Comparison of ENCODE assay signal across 23 cellular contexts in genomic region chr3:72595927-72596610, GRCh38.
DNase-seq lines count a peak whose midpoint lies in the region; ATAC-seq, FAIRE-seq and TF ChIP-seq lines count a peak whose summit lies in the region.
"Had no signal": no experiment of that assay in that cellular context is flagged by ENCODE, and none has a peak within 500 bp of the region (broad histone marks: within the 10 kb centered on the region; RNA-seq: fewer than 3 reads in every experiment).

No MANE protein-coding gene starts in this region.

- 88% methylated on average over 7 of the region's 7 CpGs; no CpG with 5 or more reads in 1 of the 2 experiments for WGBS in H1 (ENCODE audit: extremely low coverage in 1 of 2, insufficient coverage in 1 of 2, insufficient read length in 1 of 2, insufficient replicate concordance in 2 of 2, low coverage in 1 of 2, low lambda C conversion rate in 2 of 2, missing lambda C conversion rate in 1 of 2), 2 experiments

- no peak overlapping the region for H3K4ac ChIP-seq in H1 (replicated peaks; ENCODE audit: insufficient read length, low read depth, low read length)

- H3K9me3 ChIP-seq in H1 (ENCODE audit: insufficient read depth in 2 of 2, low read depth in 1 of 2, low read length in 1 of 2): no peaks in the 10 kb centered on the region

- peaks cover 0 to 1% of the 10 kb centered on the region in 2 experiments for H4K20me1 ChIP-seq in H1 (replicated peaks in 1 of 2; ENCODE audit: control insufficient read depth in 1 of 2, insufficient read depth in 2 of 2, low read length in 2 of 2)

- H3K23me2 ChIP-seq in H1 (ENCODE audit: low read depth, low read length): no peaks in the 10 kb centered on the region; the same call in 1 of the 2 replicates

- peak overlapping the region; percentile 19; the same call in 1 of the 2 replicates for H3K18ac ChIP-seq in H1 (ENCODE audit: extremely low read depth, low read length)

- no peak overlapping the region for H2AK5ac ChIP-seq in H1 (ENCODE audit: low read depth, low read length)

- no peak overlapping the region for H3K4me3 Mint-ChIP-seq in activated CD4-positive, alpha-beta T cell treated with anti-CD3 and anti-CD28 coated beads, Interleukin-2, amount 10 ng/mL, durations not matched to agents 24 days and 14 days
- no peak overlapping the region for H3K4me3 Mint-ChIP-seq in activated CD4-positive, alpha-beta T cell treated with anti-CD3 and anti-CD28 coated beads for 36 hours
- H3K4me3 Mint-ChIP-seq in type B pancreatic cell: no peak overlapping the region
- H3K4me3 Mint-ChIP-seq: CD4-positive, alpha-beta memory T cell had no signal

- H3K36me3 Mint-ChIP-seq in activated CD4-positive, alpha-beta T cell treated with anti-CD3 and anti-CD28 coated beads, Interleukin-2, amount 10 ng/mL, durations not matched to agents 24 days and 14 days (ENCODE audit: low read depth): no peaks in the 10 kb centered on the region
- no peaks in the 10 kb centered on the region for H3K36me3 Mint-ChIP-seq in activated CD4-positive, alpha-beta T cell treated with anti-CD3 and anti-CD28 coated beads for 36 hours (ENCODE audit: low read depth)
- no peaks in the 10 kb centered on the region for H3K36me3 Mint-ChIP-seq in type B pancreatic cell
- H3K36me3 Mint-ChIP-seq: CD4-positive, alpha-beta memory T cell had no signal

- H3K79me1 ChIP-seq in H1 (ENCODE audit: low read depth, low read length): no peaks in the 10 kb centered on the region

- POLR2A ChIA-PET in activated CD4-positive, alpha-beta T cell treated with anti-CD3 and anti-CD28 coated beads for 36 hours (lab: Charles Lee): no interaction called here
- POLR2A ChIA-PET in H1 (lab: Charles Lee; ENCODE audit: partially characterized antibody) (no interaction called here), GM10248 (lab: Yijun Ruan, JAX) (no interaction called here)

- no peak for TF ChIP-seq POLR2A in H1 (IDR thresholded peaks at IDR 0.05; ENCODE audit: control extremely low read depth in 1 of 2, low read depth in 2 of 2, low read length in 2 of 2)

- H3K27ac Mint-ChIP-seq in activated CD4-positive, alpha-beta T cell treated with anti-CD3 and anti-CD28 coated beads, Interleukin-2, amount 10 ng/mL, durations not matched to agents 24 days and 14 days: peak overlapping the region; percentile 14
- no peak overlapping the region for H3K27ac Mint-ChIP-seq in activated CD4-positive, alpha-beta T cell treated with anti-CD3 and anti-CD28 coated beads for 36 hours
- H3K27ac Mint-ChIP-seq in type B pancreatic cell: peak overlapping the region; percentile 3
- H3K27ac Mint-ChIP-seq: CD4-positive, alpha-beta memory T cell had no signal

- FAIRE-seq in H1 (lab: Jason Lieb, UNC): no peak
- FAIRE-seq: D721Med, GM12892, RCC 7860 had no signal

- H2BK20ac ChIP-seq in H1 (ENCODE audit: low read length): peak overlapping the region; percentile 32; the same call in 1 of the 2 replicates

- CTCF ChIA-PET in activated CD4-positive, alpha-beta T cell treated with anti-CD3 and anti-CD28 coated beads for 36 hours (lab: Charles Lee): no interaction called here
- CTCF ChIA-PET in H1 (lab: Charles Lee; ENCODE audit: partially characterized antibody): interaction anchor here (0.6 to 2.7 kb wide), 4 partner anchors 8 to 485 kb away, joined by 3 to 18 read pairs (median 4); no protein-coding TSS in a partner anchor
- CTCF ChIA-PET in GM10248 (lab: Yijun Ruan, JAX): interaction anchor here (1.6 to 2.0 kb wide), 3 partner anchors 9 to 36 kb away, joined by 3 to 6 read pairs (median 4); no protein-coding TSS in a partner anchor

- no peak for TF ChIP-seq EP300 in H1 (IDR thresholded peaks at IDR 0.05; ENCODE audit: borderline replicate concordance in 1 of 2, low read depth in 2 of 2, low read length in 2 of 2)

- no peak overlapping the region for H3K56ac ChIP-seq in H1 (replicated peaks; ENCODE audit: insufficient read length, low read depth, low read length)

- H4K5ac ChIP-seq in H1 (ENCODE audit: insufficient read length, low read depth, low read length): no peak overlapping the region

- TF ChIP-seq CTCF in H1 (IDR thresholded peaks at IDR 0.05; ENCODE audit: control extremely low read depth in 1 of 3, insufficient read depth in 1 of 3, low read depth in 1 of 3, low read length in 3 of 3): no peak
- no peak for TF ChIP-seq CTCF in type B pancreatic cell (conservative IDR thresholded peaks at IDR 0.05)
- TF ChIP-seq CTCF in GM10248 (IDR thresholded peaks at IDR 0.05; ENCODE audit: control extremely low read depth, extremely low read depth, low read depth, missing control alignments): no peak

- H2BK120ac ChIP-seq in H1 (replicated peaks; ENCODE audit: low read depth, low read length): no peak overlapping the region

- no peak overlapping the region for H3K4me3 ChIP-seq in H1 (ENCODE audit: extremely low read depth in 1 of 4, insufficient read depth in 2 of 4, low read depth in 3 of 4, low read length in 4 of 4)
- H3K4me3 ChIP-seq: K562 had no signal

- H2BK15ac ChIP-seq in H1 (ENCODE audit: low read length): peak overlapping the region; percentile 72; the same call in 1 of the 2 replicates

- no peak for TF ChIP-seq RAD21 in H1 (IDR thresholded peaks at IDR 0.05 in 1 of 2, conservative IDR thresholded peaks at IDR 0.05 in 1 of 2; ENCODE audit: low read depth in 2 of 2, low read length in 2 of 2)

- H3K23ac ChIP-seq in H1 (ENCODE audit: insufficient read length): no peak overlapping the region

- H3K27me3 Mint-ChIP-seq in activated CD4-positive, alpha-beta T cell treated with anti-CD3 and anti-CD28 coated beads, Interleukin-2, amount 10 ng/mL, durations not matched to agents 24 days and 14 days: no peaks in the 10 kb centered on the region
- no peaks in the 10 kb centered on the region for H3K27me3 Mint-ChIP-seq in activated CD4-positive, alpha-beta T cell treated with anti-CD3 and anti-CD28 coated beads for 36 hours
- peaks cover 13% of the 10 kb centered on the region for H3K27me3 Mint-ChIP-seq in type B pancreatic cell
- H3K27me3 Mint-ChIP-seq: CD4-positive, alpha-beta memory T cell had no signal

- no peak overlapping the region; the same call in 1 of the 2 replicates for H2BK12ac ChIP-seq in H1 (ENCODE audit: low read depth, low read length)

- no peak overlapping the region for H3K27ac ChIP-seq in H1 (ENCODE audit: low read depth, low read length)
- H3K27ac ChIP-seq: 22Rv1 had no signal

- no peaks in the 10 kb centered on the region for H3K27me3 ChIP-seq in H1 (replicated peaks in 1 of 4; ENCODE audit: control insufficient read depth in 3 of 4, extremely low read depth in 1 of 4, insufficient read depth in 3 of 4, low read length in 3 of 4)

- H3K4me2 ChIP-seq in H1 (ENCODE audit: insufficient read depth in 1 of 2, low read depth in 2 of 2, low read length in 2 of 2): no peak overlapping the region

- H3K79me2 ChIP-seq in H1 (ENCODE audit: control insufficient read depth in 1 of 2, insufficient read depth in 2 of 2, low read length in 2 of 2): no peaks in the 10 kb centered on the region

- H4K91ac ChIP-seq in H1 (replicated peaks; ENCODE audit: insufficient read length, low read length): no peak overlapping the region

- peak overlapping the region; percentile 39; the same call in 1 of the 2 replicates for H2BK5ac ChIP-seq in H1 (ENCODE audit: low read depth, low read length)

- H2AFZ ChIP-seq in H1 (ENCODE audit: low read length): no peak overlapping the region

- ATAC-seq in activated CD4-positive, alpha-beta T cell treated with anti-CD3 and anti-CD28 coated beads for 36 hours: no peak
- no peak for ATAC-seq in GM18861 (IDR thresholded peaks at IDR 0.05; ENCODE audit: unreplicated experiment)
- no peak for ATAC-seq in GM21619 (IDR thresholded peaks at IDR 0.05; ENCODE audit: unreplicated experiment)
- ATAC-seq: SK-N-SH treated with all-trans-retinoic acid at 6 μM for 48 hours had no signal

- no peak for DNase-seq in activated CD4-positive, alpha-beta T cell treated with anti-CD3 and anti-CD28 coated beads, Interleukin-2, amount 10 ng/mL, durations not matched to agents 24 days and 14 days
- DNase-seq in activated CD4-positive, alpha-beta T cell treated with anti-CD3 and anti-CD28 coated beads for 36 hours: no peak
- peak; percentile 44 for DNase-seq in HCEC 1CT
- DNase-seq in H1 (ENCODE audit: low read depth in 1 of 2, low spot score in 2 of 2): no peak
- no peak for DNase-seq in type B pancreatic cell (ENCODE audit: extremely low spot score, unreplicated experiment)
- no peak for DNase-seq in GM10248 (ENCODE audit: extremely low spot score)
- DNase-seq: CD4-positive, alpha-beta memory T cell; DMS79; GF-D8; H7; NCI-H1417 treated with DMSO at 0.1 percent for 48 hours; NCI-H1930; NCI-H446; NCI-H69; Right ventricle myocardium superior had no signal

- H4K8ac ChIP-seq in H1 (ENCODE audit: extremely low read depth, insufficient read depth, low read length): no peak overlapping the region

- H3K9ac ChIP-seq in H1 (replicated peaks in 1 of 4; ENCODE audit: extremely low read depth in 1 of 4, low read depth in 3 of 4, low read length in 3 of 4): no peak overlapping the region

- peaks cover 7 to 13% (median 10%) of the 10 kb centered on the region in 4 experiments for H3K4me1 ChIP-seq in H1 (replicated peaks in 1 of 4; ENCODE audit: control insufficient read depth in 3 of 4, insufficient read depth in 4 of 4, low read length in 3 of 4)

- no peaks in the 10 kb centered on the region for H3K36me3 ChIP-seq in H1 (ENCODE audit: control insufficient read depth in 2 of 4, insufficient read depth in 4 of 4, low read length in 3 of 4)

- no peak overlapping the region for H3K14ac ChIP-seq in H1 (ENCODE audit: insufficient read length)

- intact Hi-C loops in activated CD4-positive, alpha-beta T cell treated with anti-CD3 and anti-CD28 coated beads, Interleukin-2, amount 10 ng/mL, durations not matched to agents 24 days and 14 days (cut with micrococcal nuclease): no loop called here
- intact Hi-C loops in activated CD4-positive, alpha-beta T cell treated with anti-CD3 and anti-CD28 coated beads for 36 hours (cut with DNase I, micrococcal nuclease): no loop called here

- no peaks in the 10 kb centered on the region for H3K9me3 Mint-ChIP-seq in activated CD4-positive, alpha-beta T cell treated with anti-CD3 and anti-CD28 coated beads, Interleukin-2, amount 10 ng/mL, durations not matched to agents 24 days and 14 days
- H3K9me3 Mint-ChIP-seq in activated CD4-positive, alpha-beta T cell treated with anti-CD3 and anti-CD28 coated beads for 36 hours (ENCODE audit: low read depth): no peaks in the 10 kb centered on the region
- H3K9me3 Mint-ChIP-seq in type B pancreatic cell: no peaks in the 10 kb centered on the region
- H3K9me3 Mint-ChIP-seq: CD4-positive, alpha-beta memory T cell had no signal

- H3K4me1 Mint-ChIP-seq in activated CD4-positive, alpha-beta T cell treated with anti-CD3 and anti-CD28 coated beads, Interleukin-2, amount 10 ng/mL, durations not matched to agents 24 days and 14 days: peaks cover 8% of the 10 kb centered on the region
- no peaks in the 10 kb centered on the region for H3K4me1 Mint-ChIP-seq in activated CD4-positive, alpha-beta T cell treated with anti-CD3 and anti-CD28 coated beads for 36 hours
- peaks cover 55% of the 10 kb centered on the region for H3K4me1 Mint-ChIP-seq in type B pancreatic cell (ENCODE audit: unreplicated experiment)
- H3K4me1 Mint-ChIP-seq: CD4-positive, alpha-beta memory T cell had no signal

TF ChIP-seq in H1, 55 proteins besides CTCF, POLR2A, EP300 and RAD21 (continues in another document):
- no peak for TF ChIP-seq RFX5 (IDR thresholded peaks at IDR 0.05; ENCODE audit: borderline replicate concordance, low read depth, low read length)
- TF ChIP-seq SP2 (IDR thresholded peaks at IDR 0.05; ENCODE audit: low read length): no peak
- TF ChIP-seq EZH2 (IDR thresholded peaks at IDR 0.05; ENCODE audit: low read depth, low read length, severe bottlenecking): no peak
